Comparison of ENCODE assay signal across 26 cellular contexts in the genomic region with DNA sequence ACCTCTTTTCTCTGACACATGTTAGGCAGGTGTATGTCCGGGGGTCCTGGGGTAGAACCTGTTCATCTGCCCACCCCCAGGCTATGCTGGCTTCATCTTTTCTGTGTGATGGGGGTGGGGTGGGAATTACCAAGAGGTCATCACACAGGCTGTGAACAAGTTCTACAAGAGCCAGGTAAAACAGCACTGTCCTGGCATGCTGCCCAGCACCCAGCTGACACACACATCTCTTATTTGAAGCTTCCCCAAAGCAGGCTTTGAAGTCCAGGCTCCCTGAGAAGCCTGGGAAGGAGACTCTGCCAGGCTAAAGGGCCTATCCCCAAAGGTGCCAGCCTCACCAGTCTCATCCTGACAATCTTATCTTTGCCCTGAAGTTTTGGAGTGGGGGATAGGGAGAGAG.
DNase-seq lines count a peak whose midpoint lies in the region; ATAC-seq and TF ChIP-seq lines count a peak whose summit lies in the region.
"Had no signal": no experiment of that assay in that cellular context is flagged by ENCODE, and none has a peak within 500 bp of the region (broad histone marks: within the 10 kb centered on the region; RNA-seq: fewer than 3 reads in every experiment).

No MANE protein-coding gene starts in this region.

- H3K9me3 ChIP-seq in body of pancreas = no peaks in the 10 kb centered on the region

- intact Hi-C loops in body of pancreas (cut with DNase I) = no loop called here

- H3K4me3 Mint-ChIP-seq in stimulated activated naive CD8-positive, alpha-beta T cell treated with anti-CD3 and anti-CD28 coated beads, Interleukin-15, amount 100 ng/mL, for 72 hours = no peak overlapping the region
- H3K4me3 Mint-ChIP-seq: CD14-positive monocyte, GM23338 had no signal

- no peaks in the 10 kb centered on the region for H3K4me1 Mint-ChIP-seq in stimulated activated naive CD8-positive, alpha-beta T cell treated with anti-CD3 and anti-CD28 coated beads, Interleukin-15, amount 100 ng/mL, for 72 hours
- H3K4me1 Mint-ChIP-seq: CD14-positive monocyte, GM23338 had no signal

- no peaks in the 10 kb centered on the region for H3K27me3 ChIP-seq in body of pancreas

- no peaks in the 10 kb centered on the region for H3K4me1 ChIP-seq in body of pancreas

- peaks cover 8% of the 10 kb centered on the region for H3K27me3 Mint-ChIP-seq in stimulated activated naive CD8-positive, alpha-beta T cell treated with anti-CD3 and anti-CD28 coated beads, Interleukin-15, amount 100 ng/mL, for 72 hours

- TF ChIP-seq POLR2A in body of pancreas (IDR thresholded peaks at IDR 0.05) = no peak

- H3K27ac ChIP-seq in body of pancreas = no peak overlapping the region
- H3K27ac ChIP-seq: HL-60, RWPE1 had no signal

- TF ChIP-seq CTCF in body of pancreas (IDR thresholded peaks at IDR 0.05) = no peak

- ATAC-seq in stimulated activated naive CD8-positive, alpha-beta T cell treated with anti-CD3 and anti-CD28 coated beads, Interleukin-15, amount 100 ng/mL, for 72 hours = peak; percentile 31
- no peak for ATAC-seq in stimulated activated naive CD8-positive, alpha-beta T cell treated with anti-CD3 and anti-CD28 coated beads, Interleukin-15, Interleukin-2, amounts not matched to agents 100 U/mL and 50 U/mL, for 24 hours
- ATAC-seq in body of pancreas (no peak), GM21515 (IDR thresholded peaks at IDR 0.05; ENCODE audit: unreplicated experiment) (no peak)
- ATAC-seq: GM23338 had no signal

- no peaks in the 10 kb centered on the region for H3K9me3 Mint-ChIP-seq in stimulated activated naive CD8-positive, alpha-beta T cell treated with anti-CD3 and anti-CD28 coated beads, Interleukin-15, amount 100 ng/mL, for 72 hours

- WGBS in body of pancreas, 2 donors = 15% methylated on average over 1 of the region's 1 CpG; no CpG with 5 or more reads in 1 of the 2 donors

- no peak for DNase-seq in stimulated activated naive CD8-positive, alpha-beta T cell treated with anti-CD3 and anti-CD28 coated beads, Interleukin-15, amount 100 ng/mL, for 72 hours
- no peak for DNase-seq in stimulated activated naive CD8-positive, alpha-beta T cell treated with anti-CD3 and anti-CD28 coated beads, Interleukin-15, Interleukin-2, amounts not matched to agents 100 U/mL and 50 U/mL, for 24 hours
- DNase-seq in NCI-H345 (lab: John Stamatoyannopoulos, UW) (peak; percentile 86), body of pancreas (peak in 3 of 4 donors; percentile 28 to 57 (median 40)), ureter (ENCODE audit: low spot score) (peak; percentile 60), HK-2 (ENCODE audit: unreplicated experiment) (no peak), DMS79 treated with DMSO at 0.1 percent for 48 hours (lab: John Stamatoyannopoulos, UW) (no peak)
- DNase-seq: ACHN, AML-193, DMS 273 treated with DMSO at 0.1 percent for 48 hours, GF-D8, HCEC 1CT, IMR-90, Karpas-422, MM.1S, NCI-H1092, NCI-H1694 treated with DMSO at 0.1 percent for 48 hours, NCI-H2107, NCI-H446, NCI-H69, SW 1271 had no signal

- H3K4me3 ChIP-seq in body of pancreas = no peak overlapping the region
- H3K4me3 ChIP-seq: GM23338 had no signal

- H3K36me3 ChIP-seq in body of pancreas (replicated peaks in 1 of 2; ENCODE audit: insufficient read depth in 1 of 2, low read depth in 2 of 2) = no peaks in the 10 kb centered on the region

- no peak overlapping the region for H3K27ac Mint-ChIP-seq in stimulated activated naive CD8-positive, alpha-beta T cell treated with anti-CD3 and anti-CD28 coated beads, Interleukin-15, amount 100 ng/mL, for 72 hours
- H3K27ac Mint-ChIP-seq: CD14-positive monocyte, GM23338 had no signal

Comparison
In these comparisons a context has a peak if more than half of its experiments do, and no peak if none do; other contexts are left out.
1. DNase-seq: peak in NCI-H345 (single experiment), body of pancreas (3 of 4) and ureter (single experiment); none in stimulated activated naive CD8-positive, alpha-beta T cell treated with anti-CD3 and anti-CD28 coated beads, Interleukin-15, amount 100 ng/mL, for 72 hours (0 of 2), stimulated activated naive CD8-positive, alpha-beta T cell treated with anti-CD3 and anti-CD28 coated beads, Interleukin-15, Interleukin-2, amounts not matched to agents 100 U/mL and 50 U/mL, for 24 hours (single experiment), HK-2 (single experiment) and DMS79 treated with DMSO at 0.1 percent for 48 hours (single experiment).